ENCODE assay signal across 35 cellular contexts in the genomic region with DNA sequence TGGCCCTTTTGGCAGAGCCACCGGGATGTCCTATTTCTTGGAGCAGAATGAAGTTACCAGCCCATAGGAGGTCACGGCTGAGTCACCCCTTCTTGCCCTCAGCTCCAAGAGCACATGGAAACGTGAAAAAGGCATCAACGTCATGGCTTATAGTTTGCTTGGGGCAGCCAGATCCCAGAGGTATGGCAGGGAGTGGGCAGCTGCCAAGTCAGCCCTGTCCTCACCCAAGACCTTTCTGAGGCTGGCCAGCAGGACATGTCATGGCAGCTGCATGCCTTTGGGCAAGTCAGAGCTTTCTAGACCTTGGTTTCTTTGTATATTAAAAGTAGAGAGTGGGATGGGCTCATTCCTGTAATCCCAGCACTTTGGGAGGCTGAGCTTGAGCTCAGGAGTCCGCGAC. TPM values are rescaled to one million over a fixed set of nuclear protein-coding genes. Genes with fewer than 3 reads are reported as not detected.
"Had no signal": no experiment of that assay in that cellular context is flagged by ENCODE, and none has a peak within 500 bp of the region (broad histone marks: within the 10 kb centered on the region; RNA-seq: fewer than 3 reads in every experiment).

No MANE protein-coding gene starts in this region.

- H3K4me3 ChIP-seq: MG63 had no signal

- H3K4me2 ChIP-seq: KMS-11 had no signal

- H3K36me3 Mint-ChIP-seq: activated CD8-positive, alpha-beta memory T cell treated with anti-CD3 and anti-CD28 coated beads, Interleukin-2, amount 10 ng/mL, durations not matched to agents 7 days and 5 days; activated naive CD8-positive, alpha-beta T cell treated with anti-CD3 and anti-CD28 coated beads for 36 hours had no signal

- H3K27ac Mint-ChIP-seq: activated CD4-positive, alpha-beta memory T cell treated with anti-CD3 and anti-CD28 coated beads, Interleukin-2, amount 10 ng/mL, durations not matched to agents 7 days and 5 days; activated CD8-positive, alpha-beta memory T cell treated with anti-CD3 and anti-CD28 coated beads, Interleukin-2, amount 10 ng/mL, durations not matched to agents 7 days and 5 days; activated naive CD8-positive, alpha-beta T cell treated with anti-CD3 and anti-CD28 coated beads for 36 hours; activated T-cell treated with anti-CD3 and anti-CD28 coated beads, Interleukin-2, amount 50 U/mL, for 72 hours; activated T-helper 17 cell treated with anti-CD3 and anti-CD28 coated beads, Interleukin-2, amount 50 U/mL, for 72 hours had no signal

- H3K4me3 Mint-ChIP-seq: activated CD4-positive, alpha-beta memory T cell treated with anti-CD3 and anti-CD28 coated beads, Interleukin-2, amount 10 ng/mL, durations not matched to agents 7 days and 5 days; activated CD8-positive, alpha-beta memory T cell treated with anti-CD3 and anti-CD28 coated beads, Interleukin-2, amount 10 ng/mL, durations not matched to agents 7 days and 5 days; activated naive CD8-positive, alpha-beta T cell treated with anti-CD3 and anti-CD28 coated beads for 36 hours; activated T-cell treated with anti-CD3 and anti-CD28 coated beads, Interleukin-2, amount 50 U/mL, for 72 hours; activated T-helper 17 cell treated with anti-CD3 and anti-CD28 coated beads, Interleukin-2, amount 50 U/mL, for 72 hours had no signal

- H3K27ac ChIP-seq: brain microvascular endothelial cell, KMS-11, WERI-Rb-1 had no signal

- H3K9me3 ChIP-seq: MG63 had no signal

- H3K27me3 ChIP-seq: brain microvascular endothelial cell, MG63 had no signal

- H3K9me3 Mint-ChIP-seq: activated CD4-positive, alpha-beta memory T cell treated with anti-CD3 and anti-CD28 coated beads, Interleukin-2, amount 10 ng/mL, durations not matched to agents 7 days and 5 days; activated naive CD8-positive, alpha-beta T cell treated with anti-CD3 and anti-CD28 coated beads for 36 hours; activated T-cell treated with anti-CD3 and anti-CD28 coated beads, Interleukin-2, amount 50 U/mL, for 72 hours; activated T-helper 17 cell treated with anti-CD3 and anti-CD28 coated beads, Interleukin-2, amount 50 U/mL, for 72 hours had no signal

- H3K36me3 ChIP-seq: brain microvascular endothelial cell, MG63, WERI-Rb-1 had no signal

- H3K9ac ChIP-seq: KMS-11 had no signal

- DNase-seq: activated CD4-positive, alpha-beta memory T cell treated with anti-CD3 and anti-CD28 coated beads, Interleukin-2, amount 10 ng/mL, durations not matched to agents 7 days and 5 days; activated CD4-positive, alpha-beta T cell treated with anti-CD3 and anti-CD28 coated beads for 1 hour; activated CD4-positive, alpha-beta T cell treated with anti-CD3 and anti-CD28 coated beads for 48 hours; activated CD4-positive, CD25-positive, alpha-beta regulatory T cell; activated CD8-positive, alpha-beta memory T cell treated with anti-CD3 and anti-CD28 coated beads for 24 hours; activated CD8-positive, alpha-beta memory T cell treated with anti-CD3 and anti-CD28 coated beads, Interleukin-2, amount 10 ng/mL, durations not matched to agents 7 days and 5 days; activated CD8-positive, alpha-beta memory T cell treated with anti-CD3 and anti-CD28 coated beads, Interleukin-2, amount 50 U/mL, for 48 hours; activated effector memory CD4-positive, alpha-beta T cell treated with anti-CD3 and anti-CD28 coated beads, Interleukin-2, amount 50 U/mL, for 16 hours; activated naive CD4-positive, alpha-beta T cell; activated naive CD4-positive, alpha-beta T cell treated with anti-CD3 and anti-CD28 coated beads, Interleukin-2, amount 50 U/mL, for 16 hours; activated naive CD8-positive, alpha-beta T cell treated with anti-CD3 and anti-CD28 coated beads for 36 hours; activated T-cell treated with anti-CD3 and anti-CD28 coated beads, Interleukin-2, amount 50 U/mL, for 72 hours; amniotic stem cell; brain microvascular endothelial cell; central memory CD4-positive, alpha-beta T cell; MG63; NCI-H1048; NCI-H1105 treated with DMSO at 0.1 percent for 48 hours; NCI-H1436; NCI-H1694; NCI-H1930; NCI-H2081 treated with DMSO at 0.1 percent for 48 hours; NCI-H226; NCI-H446 treated with DMSO at 0.1 percent for 48 hours; NCI-H524; RPMI8226; SIG-M5; T1000; WERI-Rb-1 had no signal

- ATAC-seq: activated CD8-positive, alpha-beta memory T cell treated with anti-CD3 and anti-CD28 coated beads, Interleukin-2, amount 10 ng/mL, durations not matched to agents 7 days and 5 days; activated T-cell treated with anti-CD3 and anti-CD28 coated beads, Interleukin-2, amount 50 U/mL, for 72 hours; activated T-helper 17 cell treated with anti-CD3 and anti-CD28 coated beads, Interleukin-2, amount 50 U/mL, for 72 hours; Panc1; Right ventricle myocardium inferior had no signal

RNA-seq across cellular contexts. Expression of gene MDFI, which starts 8.2 kb away (rescaled TPM):
- total RNA-seq: activated CD4-positive, alpha-beta memory T cell treated with anti-CD3 and anti-CD28 coated beads, Interleukin-2, amount 10 ng/mL, durations not matched to agents 7 days and 5 days; activated CD8-positive, alpha-beta memory T cell treated with anti-CD3 and anti-CD28 coated beads, Interleukin-2, amount 10 ng/mL, durations not matched to agents 7 days and 5 days; activated naive CD8-positive, alpha-beta T cell treated with anti-CD3 and anti-CD28 coated beads for 36 hours; activated T-cell treated with anti-CD3 and anti-CD28 coated beads, Interleukin-2, amount 50 U/mL, for 72 hours; activated T-helper 17 cell treated with anti-CD3 and anti-CD28 coated beads, Interleukin-2, amount 50 U/mL, for 72 hours; T-helper 1 cell treated with Interleukin-12 subunit alpha and Interleukin-12 subunit beta and Interleukin-4 antibody, amounts not matched to agents 30 ng/mL and 1 ng/mL, for 36 hours; T-helper 2 cell treated with Interferon-gamma antibody and Interleukin-4, amounts not matched to agents 100 ng/mL and 5 ng/mL, for 36 hours had no signal
